ENCODE assay signal across 8 cellular contexts in the genomic region with DNA sequence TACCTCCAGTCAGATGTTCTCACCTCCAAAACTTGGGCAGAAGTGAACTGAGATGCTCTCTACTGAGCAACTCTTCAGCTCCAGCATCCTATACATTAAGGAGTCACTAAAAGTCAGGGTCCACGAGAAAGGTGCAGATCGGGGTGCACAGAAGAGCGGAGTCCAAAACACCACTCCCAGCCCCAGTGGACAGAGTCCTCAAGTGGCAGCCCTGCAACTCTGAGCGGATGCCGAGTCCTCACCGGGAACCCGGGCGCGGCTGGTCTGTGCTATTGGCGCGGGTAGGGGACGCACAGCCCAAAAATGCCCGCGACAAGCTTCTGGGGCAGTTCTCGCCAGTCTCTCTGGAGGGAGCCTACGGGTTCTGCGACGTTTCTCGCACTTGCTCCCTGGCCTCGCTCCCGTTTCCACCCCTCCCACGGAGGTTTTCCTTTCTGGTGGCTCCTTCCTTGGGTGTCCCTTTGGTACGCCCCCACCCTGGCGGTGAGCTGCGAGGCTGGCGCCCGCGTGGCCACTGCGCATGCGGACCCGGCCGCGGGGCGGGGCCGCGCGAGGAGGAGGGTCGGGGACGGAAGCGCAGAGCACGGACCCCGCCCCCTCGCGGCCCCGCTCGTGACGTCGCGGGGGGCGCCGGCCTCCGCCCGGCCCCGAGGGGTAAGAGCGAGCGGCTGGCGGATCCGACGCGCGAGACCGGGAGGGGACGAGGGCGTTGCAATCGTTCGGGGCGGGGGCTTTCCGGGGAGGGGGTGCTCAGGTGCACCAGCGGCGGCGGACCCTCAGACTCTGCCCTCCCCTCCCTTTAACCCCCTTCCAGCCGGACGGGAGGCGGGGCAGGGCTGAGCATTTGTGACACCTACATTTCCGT. TPM values are rescaled to one million over a fixed set of nuclear protein-coding genes. Genes with fewer than 3 reads are reported as not detected.
DNase-seq lines count a peak whose midpoint lies in the region; ATAC-seq, FAIRE-seq and TF ChIP-seq lines count a peak whose summit lies in the region.

A gene with protein sequence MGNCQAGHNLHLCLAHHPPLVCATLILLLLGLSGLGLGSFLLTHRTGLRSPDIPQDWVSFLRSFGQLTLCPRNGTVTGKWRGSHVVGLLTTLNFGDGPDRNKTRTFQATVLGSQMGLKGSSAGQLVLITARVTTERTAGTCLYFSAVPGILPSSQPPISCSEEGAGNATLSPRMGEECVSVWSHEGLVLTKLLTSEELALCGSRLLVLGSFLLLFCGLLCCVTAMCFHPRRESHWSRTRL (plus strand): TSS at position 601 of the 865 bp plus-strand sequence. CDS start 1,065 bp downstream, outside the sequence.

- H3K27ac ChIP-seq in pancreas (peak within 1 kb of the TSS; percentile 58 to 90 (median 84)), thyroid gland (peak within 1 kb of the TSS; percentile 78 to 91 (median 82))

- H3K4me1 Mint-ChIP-seq in activated naive CD8-positive, alpha-beta T cell (ENCODE audit: low read depth), result peaks cover 18% of the 10 kb centered on the region

- peaks cover 0 to 7% (median 6%) of the 10 kb centered on the region in 3 donors for H3K4me1 ChIP-seq in pancreas
- H3K4me1 ChIP-seq in thyroid gland, result peaks cover 0 to 12% of the 10 kb centered on the region in 2 donors

- H3K27me3 ChIP-seq in pancreas, result no peaks in the 10 kb centered on the region
- no peaks in the 10 kb centered on the region for H3K27me3 ChIP-seq in thyroid gland

- peak; percentile 95 to 99 (median 98) for ATAC-seq in pancreas

- peak in 1 of 2 donors; percentile 76 for TF ChIP-seq POLR2A in thyroid gland (IDR thresholded peaks at IDR 0.05)

- no peaks in the 10 kb centered on the region for H3K36me3 Mint-ChIP-seq in activated naive CD8-positive, alpha-beta T cell

- H3K36me3 ChIP-seq in pancreas (no peaks in the 10 kb centered on the region), thyroid gland (no peaks in the 10 kb centered on the region)

- FAIRE-seq in pancreas (lab: Jason Lieb, UNC), result no peak

- no peaks in the 10 kb centered on the region for H3K9me3 Mint-ChIP-seq in activated naive CD8-positive, alpha-beta T cell (ENCODE audit: low read depth)

- H3K4me3 Mint-ChIP-seq in activated naive CD8-positive, alpha-beta T cell, result peak within 1 kb of the TSS; percentile 91

- H3K27ac Mint-ChIP-seq in activated naive CD8-positive, alpha-beta T cell, result peak within 1 kb of the TSS; percentile 86

- peak; percentile 62 for DNase-seq in GM04503 (ENCODE audit: low read depth)
- DNase-seq in HFF-Myc (ENCODE audit: extremely low read depth, low read depth), result peak; percentile 35
- peak; percentile 53 for DNase-seq in NCI-H1048 (lab: John Stamatoyannopoulos, UW)
- DNase-seq in SKM-1 treated with dmso at 0.1 percent for 144 hours (lab: John Stamatoyannopoulos, UW; ENCODE audit: unreplicated experiment), result peak; percentile 82
- peak; percentile 69 to 96 (median 92) for DNase-seq in head of caudate nucleus
- DNase-seq in pancreas, result peak; percentile 82 to 96 (median 94)
- DNase-seq in thyroid gland, result peak; percentile 88 to 89

- H3K9me3 ChIP-seq in pancreas (no peaks in the 10 kb centered on the region), thyroid gland (no peaks in the 10 kb centered on the region)

- intact Hi-C loops in head of caudate nucleus (cut with DNase I), result loop anchor here (1.0 to 5.0 kb wide), 2 partner anchors 12 to 34 kb away; partner anchors contain the start of genes KCTD13 and TAOK2
- intact Hi-C loops in pancreas (cut with DNase I), result loop anchor here in 1 of 3 donors (5.0 kb wide), 1 partner anchor 34 kb away; the partner anchor contains the start of gene KCTD13
- intact Hi-C loops in thyroid gland (cut with DNase I), result no loop called here

- H3K27me3 Mint-ChIP-seq in activated naive CD8-positive, alpha-beta T cell, result no peaks in the 10 kb centered on the region

- 0 to 1% methylated on average over 68 to 75 of the region's 75 CpGs for WGBS in pancreas, 2 donors
- 1% methylated on average over 13 to 39 of the region's 75 CpGs for WGBS in thyroid gland, 2 donors

- peak within 1 kb of the TSS; percentile 63 for H3K4me3 ChIP-seq in HFF-Myc (replicated peaks; ENCODE audit: low read depth, low read length)
- H3K4me3 ChIP-seq in pancreas, result peak within 1 kb of the TSS; percentile 53 to 85 (median 79)
- peak within 1 kb of the TSS; percentile 67 to 78 (median 77) for H3K4me3 ChIP-seq in thyroid gland (replicated peaks in 1 of 3)

- TF ChIP-seq CTCF in HFF-Myc (IDR thresholded peaks at IDR 0.05; ENCODE audit: low read depth, low read length, missing control alignments) (peak; percentile 27), pancreas (IDR thresholded peaks at IDR 0.05) (peak; percentile 36 to 53 (median 42)), thyroid gland (IDR thresholded peaks at IDR 0.05) (peak in 5 of 6 experiments; percentile 21 to 73 (median 58))

RNA-seq across cellular contexts. Expression of the gene that starts here (rescaled TPM):
- total RNA-seq in pancreas (10 to 100 TPM; 58.3 to 79.8 (median 68.1) TPM), thyroid gland (100 to 1,000 TPM in 3 of 4 donors, 10 to 100 TPM in 1; 93.2 to 140 (median 135) TPM)
- polyA plus RNA-seq in pancreas, result 100 to 1,000 TPM; 112 to 114 TPM

Comparison
In these comparisons a context has a peak if more than half of its experiments do, and no peak if none do; other contexts are left out.
1. Peak in every context shown above with its lines: DNase-seq, ATAC-seq, H3K4me3 ChIP-seq and H3K27ac ChIP-seq.
2. DNase-seq: peak in every context shown above with its lines; median percentile 94 in pancreas; 92 in head of caudate nucleus; 88 in thyroid gland; 82 in SKM-1 treated with dmso at 0.1 percent for 144 hours; 62 in GM04503; 53 in NCI-H1048; 35 in HFF-Myc.